10 cellular contexts compared by ENCODE assay signal in the genomic region with DNA sequence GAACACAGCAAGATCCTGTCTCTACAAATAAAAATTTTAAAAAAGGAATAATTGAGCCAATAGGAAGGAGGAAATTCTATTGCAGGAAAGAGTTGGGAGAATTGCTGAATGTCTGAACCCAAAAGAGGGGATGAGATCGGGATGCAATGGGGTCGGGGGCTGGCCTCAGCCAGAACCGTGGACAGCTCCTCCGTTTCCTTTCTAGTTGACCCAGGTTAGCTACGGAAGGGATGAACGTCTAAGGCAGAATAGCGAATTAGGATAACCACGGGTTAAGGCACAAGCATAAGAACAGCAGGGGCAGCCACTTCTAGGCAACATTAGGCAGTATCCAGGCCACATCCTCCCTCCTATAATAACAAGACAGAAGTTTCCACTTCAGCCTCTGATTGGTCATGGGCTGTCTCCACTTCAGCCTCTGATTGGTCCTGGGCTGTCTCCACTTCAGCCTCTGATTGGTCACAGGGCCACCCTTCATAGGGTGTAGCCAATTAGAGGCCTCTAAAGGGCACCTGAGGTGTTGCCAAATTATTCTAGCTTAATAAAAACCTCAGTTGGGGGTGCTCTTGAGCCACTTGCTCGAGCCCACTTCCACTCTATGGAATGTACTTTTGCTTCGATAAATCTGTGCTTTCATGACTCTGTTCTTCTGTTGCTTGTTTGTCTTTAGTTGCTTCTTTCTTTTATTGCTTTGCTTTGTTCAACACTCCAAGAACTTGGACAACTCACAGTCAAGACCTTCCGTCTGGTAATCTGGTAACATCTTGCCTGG. TPM values are rescaled to one million over a fixed set of nuclear protein-coding genes. Genes with fewer than 3 reads are reported as not detected.
A peak's percentile ranks its signal among the peaks of the same experiment; 100 is the strongest.
DNase-seq lines count a peak whose midpoint lies in the region; ATAC-seq and TF ChIP-seq lines count a peak whose summit lies in the region.
"Had no signal": no experiment of that assay in that cellular context is flagged by ENCODE, and none has a peak within 500 bp of the region (broad histone marks: within the 10 kb centered on the region; RNA-seq: fewer than 3 reads in every experiment).

No MANE protein-coding gene starts in this region.

- 34 to 40% methylated on average over 11 of the region's 11 CpGs for WGBS in thyroid gland, 2 donors

- intact Hi-C loops in left lung (cut with DNase I) = no loop called here
- intact Hi-C loops in thyroid gland (cut with DNase I) = no loop called here

- no peak overlapping the region for H3K27ac ChIP-seq in MM.1S (ENCODE audit: low read length)
- H3K27ac ChIP-seq in left lung = no peak overlapping the region
- H3K27ac ChIP-seq in thyroid gland = no peak overlapping the region
- H3K27ac ChIP-seq: SJSA1 had no signal

- H3K27me3 ChIP-seq in MM.1S (replicated peaks; ENCODE audit: insufficient read depth, low read length) = peaks cover 10% of the 10 kb centered on the region; the same call in 1 of the 2 replicates
- H3K27me3 ChIP-seq in left lung = no peaks in the 10 kb centered on the region
- H3K27me3 ChIP-seq in thyroid gland = no peaks in the 10 kb centered on the region
- H3K27me3 ChIP-seq: SJSA1 had no signal

- H3K9ac ChIP-seq in MM.1S (ENCODE audit: low read length) = no peak overlapping the region

- no peak for TF ChIP-seq POLR2A in thyroid gland (IDR thresholded peaks at IDR 0.05)

- DNase-seq in EH (ENCODE audit: low read depth) = peak; percentile 50
- DNase-seq in MM.1S = peak; percentile 18
- DNase-seq in activated effector memory CD4-positive, alpha-beta T cell treated with anti-CD3 and anti-CD28 coated beads, Interleukin-2, amount 50 U/mL, for 16 hours = peak; percentile 76
- DNase-seq in left lung = no peak
- DNase-seq in foreskin fibroblast = no peak
- no peak for DNase-seq in GDM1 (lab: John Stamatoyannopoulos, UW)
- no peak for DNase-seq in HuH-7.5 (ENCODE audit: low spot score)
- no peak for DNase-seq in thyroid gland
- DNase-seq: substantia nigra had no signal

- H3K79me2 ChIP-seq in MM.1S (ENCODE audit: low read length) = no peaks in the 10 kb centered on the region

- no peaks in the 10 kb centered on the region for H3K9me3 ChIP-seq in MM.1S (replicated peaks; ENCODE audit: insufficient read depth, low read length)
- peaks cover 0 to 4% of the 10 kb centered on the region in 2 donors for H3K9me3 ChIP-seq in left lung
- no peaks in the 10 kb centered on the region for H3K9me3 ChIP-seq in thyroid gland

- H4K20me1 ChIP-seq in MM.1S (ENCODE audit: insufficient read depth, low read length) = no peaks in the 10 kb centered on the region

- H3K4me2 ChIP-seq in MM.1S (ENCODE audit: low read depth, low read length) = no peak overlapping the region

- peak; percentile 31 for ATAC-seq in left lung

- H3K4me1 ChIP-seq in MM.1S (ENCODE audit: low read length) (no peaks in the 10 kb centered on the region), left lung (no peaks in the 10 kb centered on the region), thyroid gland (no peaks in the 10 kb centered on the region)
- H3K4me1 ChIP-seq: SJSA1 had no signal

- H3F3A ChIP-seq in MM.1S (ENCODE audit: insufficient read depth, low read length) = no peaks in the 10 kb centered on the region

- no peaks in the 10 kb centered on the region for H3K9me2 ChIP-seq in MM.1S (replicated peaks; ENCODE audit: insufficient read depth, low read length)

- no peak overlapping the region for H2AFZ ChIP-seq in MM.1S (ENCODE audit: low read length)

- H3K4me3 ChIP-seq in MM.1S (ENCODE audit: low read length) = no peak overlapping the region
- no peak overlapping the region for H3K4me3 ChIP-seq in left lung
- H3K4me3 ChIP-seq in foreskin fibroblast (ENCODE audit: low read depth in 1 of 2, low read length in 2 of 2) = no peak overlapping the region
- H3K4me3 ChIP-seq in thyroid gland (replicated peaks in 1 of 3) = no peak overlapping the region
- H3K4me3 ChIP-seq: SJSA1 had no signal

- TF ChIP-seq CTCF in MM.1S (IDR thresholded peaks at IDR 0.05; ENCODE audit: low read length) = no peak; the same call in 1 of the 2 replicates
- TF ChIP-seq CTCF in left lung (IDR thresholded peaks at IDR 0.05) = no peak
- no peak for TF ChIP-seq CTCF in foreskin fibroblast (IDR thresholded peaks at IDR 0.05; ENCODE audit: low read depth, low read length)
- TF ChIP-seq CTCF in thyroid gland (IDR thresholded peaks at IDR 0.05) = no peak

- H3K36me3 ChIP-seq in MM.1S (replicated peaks; ENCODE audit: insufficient read depth, low read length) (no peaks in the 10 kb centered on the region), left lung (no peaks in the 10 kb centered on the region), thyroid gland (no peaks in the 10 kb centered on the region)
- H3K36me3 ChIP-seq: SJSA1 had no signal

RNA-seq across cellular contexts. Expression of a gene that starts 24.9 kb away (rescaled TPM):
- total RNA-seq in left lung = 100 to 1,000 TPM; 437 to 536 TPM
- 100 to 1,000 TPM; 101 to 296 (median 151) TPM for total RNA-seq in thyroid gland

Comparison
In these comparisons a context has a peak if more than half of its experiments do, and no peak if none do; other contexts are left out.
1. DNase-seq: peak in EH (single experiment), MM.1S (single experiment) and activated effector memory CD4-positive, alpha-beta T cell treated with anti-CD3 and anti-CD28 coated beads, Interleukin-2, amount 50 U/mL, for 16 hours (single experiment); none in left lung (0 of 2), foreskin fibroblast (0 of 2), GDM1 (single experiment), HuH-7.5 (single experiment) and thyroid gland (0 of 2).